In genomic region chr2:241686322-241686648, GRCh38 we compare ENCODE assay signal across 8 cellular contexts. TPM values are rescaled to one million over a fixed set of nuclear protein-coding genes. Genes with fewer than 3 reads are reported as not detected.
DNase-seq lines count a peak whose midpoint lies in the region; ATAC-seq and TF ChIP-seq lines count a peak whose summit lies in the region.

No MANE protein-coding gene starts in this region.

- peaks cover 14% of the 10 kb centered on the region for H3K4me1 Mint-ChIP-seq in T-helper 17 cell

- TF ChIP-seq CTCF in foreskin fibroblast (IDR thresholded peaks at IDR 0.05; ENCODE audit: low read depth, low read length) (no peak), gastrocnemius medialis (IDR thresholded peaks at IDR 0.05 in 4 of 5, conservative IDR thresholded peaks at IDR 0.05 in 1 of 5) (no peak)

- ATAC-seq in HG02642 (IDR thresholded peaks at IDR 0.05; ENCODE audit: poor library complexity, unreplicated experiment) (peak; percentile 19), T-helper 17 cell (no peak), gastrocnemius medialis (peak; percentile 4 to 18)

- no peaks in the 10 kb centered on the region for H3K27me3 ChIP-seq in gastrocnemius medialis

- intact Hi-C loops in gastrocnemius medialis (cut with DNase I; ENCODE audit: low total_unique reads) = loop anchor here (1.0 kb wide), 2 partner anchors 48 to 49 kb away; partner anchors contain the start of genes ATG4B, D2HGDH and THAP4

- TF ChIP-seq POLR2A in gastrocnemius medialis (IDR thresholded peaks at IDR 0.05) = no peak

- H3K27ac ChIP-seq in gastrocnemius medialis = peak overlapping the region; percentile 90 to 99 (median 93)

- H3K27me3 Mint-ChIP-seq in T-helper 17 cell = no peaks in the 10 kb centered on the region

- H3K9me3 ChIP-seq in T-helper 17 cell (ENCODE audit: control insufficient read depth, low read length, poor library complexity, severe bottlenecking) (no peaks in the 10 kb centered on the region), gastrocnemius medialis (no peaks in the 10 kb centered on the region)

- peak overlapping the region; percentile 57 for H3K27ac Mint-ChIP-seq in T-helper 17 cell

- in situ Hi-C loops in gastrocnemius medialis (cut with MboI; ENCODE audit: low sequenced_read_pairs in 4 of 4) = no loop called here

- peaks cover 0 to 26% of the 10 kb centered on the region in 2 donors for H3K36me3 ChIP-seq in gastrocnemius medialis

- H3K36me3 Mint-ChIP-seq in T-helper 17 cell (ENCODE audit: low read depth) = no peaks in the 10 kb centered on the region

- peak overlapping the region; percentile 96 for H3K4me3 Mint-ChIP-seq in T-helper 17 cell

- H3K4me3 ChIP-seq in GM08714 (ENCODE audit: low read length) (peak overlapping the region; percentile 98), foreskin fibroblast (ENCODE audit: low read depth in 1 of 2, low read length in 2 of 2) (peak overlapping the region; percentile 90 to 95), gastrocnemius medialis (peak overlapping the region; percentile 72 to 98 (median 82))

- H3K4me1 ChIP-seq in gastrocnemius medialis = peaks cover 30% of the 10 kb centered on the region in 2 donors

- DNase-seq in T-helper 17 cell = no peak
- no peak for DNase-seq in foreskin fibroblast
- no peak for DNase-seq in gastrocnemius medialis
- no peak for DNase-seq in DMS114 treated with DMSO at 0.1 percent for 48 hours (lab: John Stamatoyannopoulos, UW; ENCODE audit: unreplicated experiment)
- DNase-seq in ureter (ENCODE audit: low spot score) = no peak
- no peak for DNase-seq in GM19238 (ENCODE audit: insufficient read length, low spot score)

RNA-seq across cellular contexts. Expression of gene DTYMK, which starts 0.3 kb away (rescaled TPM):
- total RNA-seq in T-helper 17 cell = 10 to 100 TPM; 11.9 TPM
- total RNA-seq in gastrocnemius medialis = 1 to 10 TPM; 3.9 to 8.2 (median 5.9) TPM
- 15.7 TPM for total RNA-seq in ureter

RNA-seq across cellular contexts. Expression of gene ING5, which starts 15.6 kb away (rescaled TPM):
- total RNA-seq in T-helper 17 cell (10 to 100 TPM; 50.2 to 60.8 TPM), gastrocnemius medialis (10 to 100 TPM; 12.1 to 33.9 (median 27.5) TPM), ureter (48.0 TPM)

RNA-seq across cellular contexts. Expression of gene D2HGDH, which starts 48.1 kb away (rescaled TPM):
- total RNA-seq in T-helper 17 cell (10 to 100 TPM; 28.0 to 32.6 TPM), gastrocnemius medialis (10 to 100 TPM; 15.9 to 39.6 (median 20.3) TPM), ureter (67.7 TPM)

RNA-seq across cellular contexts. Expression of gene ATG4B, which starts 48.8 kb away (rescaled TPM):
- total RNA-seq in T-helper 17 cell (100 to 1,000 TPM; 104 to 119 TPM), gastrocnemius medialis (10 to 100 TPM; 32.0 to 57.5 (median 49.8) TPM), ureter (82.9 TPM)

RNA-seq across cellular contexts. Expression of gene THAP4, which starts 49.3 kb away (rescaled TPM):
- total RNA-seq in T-helper 17 cell (10 to 100 TPM; 28.0 to 36.9 TPM), gastrocnemius medialis (10 to 100 TPM; 71.3 to 83.3 (median 79.9) TPM), ureter (41.9 TPM)
